ENCODE assay signal across 25 cellular contexts in genomic region chr6:4997862-4998261, GRCh38. TPM values are rescaled to one million over a fixed set of nuclear protein-coding genes. Genes with fewer than 3 reads are reported as not detected.
DNase-seq lines count a peak whose midpoint lies in the region; ATAC-seq, FAIRE-seq and TF ChIP-seq lines count a peak whose summit lies in the region.
"Had no signal": no experiment of that assay in that cellular context is flagged by ENCODE, and none has a peak within 500 bp of the region (broad histone marks: within the 10 kb centered on the region; RNA-seq: fewer than 3 reads in every experiment).

No MANE protein-coding gene starts in this region.

- CTCF ChIA-PET in HepG2 (lab: Yijun Ruan, JAX; ENCODE audit: low intra/inter-chr PET ratio, low total read pairs), result no interaction called here

- H3K27ac ChIP-seq in HepG2 (ENCODE audit: extremely low read length, insufficient read depth, low read length) (no peak overlapping the region), right lobe of liver (no peak overlapping the region), endodermal cell (ENCODE audit: low read depth, low read length) (no peak overlapping the region)
- H3K27ac ChIP-seq: 22Rv1, BLaER1, C4-2B had no signal

- DNase-seq in HepG2 (ENCODE audit: low spot score) (no peak), right lobe of liver (no peak), endodermal cell (no peak), neural crest cell (ENCODE audit: low read depth, low spot score) (no peak), RKO (ENCODE audit: low spot score) (no peak)
- DNase-seq: Caco-2; CD4-positive, CD25-positive, alpha-beta regulatory T cell; CD8-positive, alpha-beta T cell; DMS 273 treated with DMSO at 0.1 percent for 48 hours; DMS79; EL; GDM1; GOT3; H7 had no signal

- H3K27me3 Mint-ChIP-seq in endodermal cell (ENCODE audit: insufficient read depth), result no peaks in the 10 kb centered on the region
- no peaks in the 10 kb centered on the region for H3K27me3 Mint-ChIP-seq in neural crest cell (ENCODE audit: low read depth)
- H3K27me3 Mint-ChIP-seq: B cell; CD4-positive, CD25-positive, alpha-beta regulatory T cell had no signal

- H3K4me1 ChIP-seq in HepG2 (ENCODE audit: insufficient read depth, low read length) (peaks cover 22% of the 10 kb centered on the region), right lobe of liver (no peaks in the 10 kb centered on the region), endodermal cell (ENCODE audit: control insufficient read depth, insufficient read depth, low read length) (no peaks in the 10 kb centered on the region)
- H3K4me1 ChIP-seq: Caco-2 had no signal

- H3K36me3 Mint-ChIP-seq in endodermal cell (ENCODE audit: low read depth) (peaks cover 20% of the 10 kb centered on the region), neural crest cell (ENCODE audit: low read depth) (peaks cover 5% of the 10 kb centered on the region)

- H3K9ac ChIP-seq in HepG2 (ENCODE audit: insufficient read depth, low read depth, low read length) (no peak overlapping the region), endodermal cell (ENCODE audit: extremely low read depth, low read length, poor library complexity, severe bottlenecking) (no peak overlapping the region)
- H3K9ac ChIP-seq: BLaER1 had no signal

- no peak for FAIRE-seq in HepG2 (lab: Jason Lieb, UNC)
- FAIRE-seq: A204.1, D721Med, GM12878, GM18507 had no signal

- H3K4me1 Mint-ChIP-seq in endodermal cell (no peaks in the 10 kb centered on the region), neural crest cell (no peaks in the 10 kb centered on the region)
- H3K4me1 Mint-ChIP-seq: B cell had no signal

- 77% methylated on average over 6 of the region's 6 CpGs for WGBS in HepG2 (ENCODE audit: low lambda C conversion rate)
- WGBS in right lobe of liver (ENCODE audit: insufficient coverage, low coverage, low lambda C conversion rate, missing lambda C conversion rate), result 71% methylated on average over 4 of the region's 6 CpGs
- 87 to 88% methylated on average over 6 of the region's 6 CpGs for WGBS in endodermal cell (ENCODE audit: insufficient coverage in 1 of 2, insufficient read length in 1 of 2), 2 experiments

- H3K27me3 ChIP-seq in HepG2 (ENCODE audit: control insufficient read depth in 1 of 2, insufficient read depth in 2 of 2, low read length in 2 of 2), result no peaks in the 10 kb centered on the region
- H3K27me3 ChIP-seq in right lobe of liver, result no peaks in the 10 kb centered on the region
- H3K27me3 ChIP-seq in endodermal cell (ENCODE audit: control insufficient read depth, insufficient read depth, low read length, poor library complexity, severe bottlenecking), result no peaks in the 10 kb centered on the region
- H3K27me3 ChIP-seq: BLaER1 had no signal

- H3K36me3 ChIP-seq in HepG2 (replicated peaks in 1 of 2; ENCODE audit: control insufficient read depth in 1 of 2, insufficient read depth in 2 of 2, low read length in 2 of 2), result peaks cover 18 to 67% of the 10 kb centered on the region in 2 experiments
- peaks cover 0 to 30% (median 4%) of the 10 kb centered on the region in 4 donors for H3K36me3 ChIP-seq in right lobe of liver
- peaks cover 21% of the 10 kb centered on the region for H3K36me3 ChIP-seq in endodermal cell (ENCODE audit: control insufficient read depth, insufficient read depth, low read length)

- no peak overlapping the region for H2AFZ ChIP-seq in HepG2 (ENCODE audit: low read length)

- BruUV-seq in HepG2 (replicated peaks; lab: Mats Ljungman, UMichigan), result no TSS peak

- POLR2A ChIA-PET in HepG2 (lab: Yijun Ruan, JAX), result no interaction called here

- no peak overlapping the region for H3K4me2 ChIP-seq in HepG2 (ENCODE audit: low read depth, low read length)
- H3K4me2 ChIP-seq: BLaER1 had no signal

- no peak for TF ChIP-seq CTCF in HepG2 (CRISPR knock-in tag; IDR thresholded peaks at IDR 0.05)
- TF ChIP-seq CTCF in right lobe of liver (IDR thresholded peaks at IDR 0.05), result no peak
- TF ChIP-seq CTCF in endodermal cell (conservative IDR thresholded peaks at IDR 0.05), result peak; percentile 40
- TF ChIP-seq CTCF in neural crest cell (conservative IDR thresholded peaks at IDR 0.05), result no peak

- H3K79me2 ChIP-seq in HepG2 (ENCODE audit: insufficient read depth, low read length), result peaks cover 7% of the 10 kb centered on the region

- TF ChIP-seq POLR2A in HepG2 (IDR thresholded peaks at IDR 0.05; ENCODE audit: insufficient read depth in 1 of 2, low read depth in 2 of 2, low read length in 2 of 2) (no peak), right lobe of liver (IDR thresholded peaks at IDR 0.05) (no peak)

- no peaks in the 10 kb centered on the region for H3K9me3 ChIP-seq in HepG2 (ENCODE audit: low read length)
- no peaks in the 10 kb centered on the region for H3K9me3 ChIP-seq in right lobe of liver
- H3K9me3 ChIP-seq in endodermal cell (ENCODE audit: control insufficient read depth, low read length), result no peaks in the 10 kb centered on the region
- H3K9me3 ChIP-seq: BLaER1, Caco-2 had no signal

- no peaks in the 10 kb centered on the region for H4K20me1 ChIP-seq in HepG2 (ENCODE audit: insufficient read depth, low read length)
- H4K20me1 ChIP-seq: BLaER1 had no signal

- H3K9me3 Mint-ChIP-seq in endodermal cell, result no peaks in the 10 kb centered on the region
- no peaks in the 10 kb centered on the region for H3K9me3 Mint-ChIP-seq in neural crest cell
- H3K9me3 Mint-ChIP-seq: CD4-positive, CD25-positive, alpha-beta regulatory T cell; CD8-positive, alpha-beta T cell had no signal

- no peak for TF ChIP-seq RAD21 in HepG2 (CRISPR knock-in tag; IDR thresholded peaks at IDR 0.05)

- intact Hi-C loops in HepG2 (cut with micrococcal nuclease; ENCODE audit: unreplicated experiment) (no loop called here), right lobe of liver (cut with DNase I) (no loop called here)

- H3K27ac Mint-ChIP-seq in endodermal cell (no peak overlapping the region), neural crest cell (ENCODE audit: unreplicated experiment) (no peak overlapping the region)
- H3K27ac Mint-ChIP-seq: B cell; CD4-positive, CD25-positive, alpha-beta regulatory T cell; CD8-positive, alpha-beta T cell had no signal

- H3K4me3 Mint-ChIP-seq in endodermal cell, result no peak overlapping the region
- peak overlapping the region; percentile 28 for H3K4me3 Mint-ChIP-seq in neural crest cell
- H3K4me3 Mint-ChIP-seq: B cell; CD4-positive, CD25-positive, alpha-beta regulatory T cell; CD8-positive, alpha-beta T cell had no signal

- ATAC-seq in HepG2, result peak; percentile 52; the same call in 2 of the 3 replicates
- no peak for ATAC-seq in right lobe of liver
- ATAC-seq in HG03108 (IDR thresholded peaks at IDR 0.05; ENCODE audit: unreplicated experiment), result no peak
- no peak for ATAC-seq in HG03520 (IDR thresholded peaks at IDR 0.05; ENCODE audit: unreplicated experiment)
- ATAC-seq: CD8-positive, alpha-beta T cell; GM12878; HCT116 had no signal

- H3K4me3 ChIP-seq in HepG2 (replicated peaks in 1 of 3; ENCODE audit: insufficient read depth in 1 of 3, low read depth in 2 of 3, low read length in 3 of 3) (no peak overlapping the region), right lobe of liver (no peak overlapping the region), endodermal cell (ENCODE audit: low read length) (no peak overlapping the region)
- H3K4me3 ChIP-seq: BLaER1, GM12878 had no signal

- TF ChIP-seq EP300 in HepG2 (IDR thresholded peaks at IDR 0.05; ENCODE audit: low read depth in 2 of 2, low read length in 2 of 2), result no peak
- no peak for TF ChIP-seq EP300 in HepG2 (CRISPR knock-in tag; IDR thresholded peaks at IDR 0.05; ENCODE audit: borderline replicate concordance)

- in situ Hi-C loops in HepG2 (cut with HindIII; ENCODE audit: extremely low pct_ligation_motif_present, low pct_unique_long_range_greater_than_20kb), result no loop called here

TF ChIP-seq in HepG2, 621 proteins besides CTCF, POLR2A, EP300 and RAD21:
- TF ChIP-seq STAG1 (CRISPR knock-in tag; IDR thresholded peaks at IDR 0.05) (0 out of 2 replicates have a peak, but pooled peaks have one; percentile 19), ZSCAN25 (CRISPR knock-in tag; IDR thresholded peaks at IDR 0.05) (no peak), TBX2 (CRISPR knock-in tag; IDR thresholded peaks at IDR 0.05; ENCODE audit: borderline replicate concordance) (no peak), ATM (IDR thresholded peaks at IDR 0.05; ENCODE audit: borderline replicate concordance) (no peak)

RNA-seq across cellular contexts. Expression of gene RPP40, which starts 6.0 kb away (rescaled TPM):
- total RNA-seq in HepG2 (2016; rRNA removed; fragmentation: Illumina TruSeq; extraction: Trizol), result 41.2 and 64.0 TPM in 2 replicates
- 6.2 and 9.4 TPM in 2 replicates for total RNA-seq in HepG2 (2016; cell fraction: cytosol; rRNA removed; fragmentation: Illumina TruSeq; extraction: Trizol; ENCODE audit: low read depth)
- 44.8 and 65.5 TPM in 2 replicates for total RNA-seq in HepG2 (2016; cell fraction: insoluble cytoplasmic fraction; rRNA removed; fragmentation: Illumina TruSeq; extraction: Trizol)
- 13.3 and 13.7 TPM in 2 replicates for total RNA-seq in HepG2 (2016; cell fraction: membrane; rRNA removed; fragmentation: Illumina TruSeq; extraction: Trizol)
- 22.1 and 24.0 TPM in 2 replicates for total RNA-seq in HepG2 (2016; cell fraction: nucleus; rRNA removed; fragmentation: Illumina TruSeq; extraction: Trizol)
- polyA plus RNA-seq in HepG2 (2011; rRNA removed), result 18.0 and 19.4 TPM in 2 replicates
- polyA plus RNA-seq in HepG2 (2011; cell fraction: cytosol; rRNA removed), result 7.7 and 14.3 TPM in 2 replicates
- 6.5 and 6.6 TPM in 2 replicates for polyA plus RNA-seq in HepG2 (2011; cell fraction: nucleus; rRNA removed)
- polyA plus RNA-seq in HepG2 (2012), result 26.7 and 29.8 TPM in 2 replicates
- polyA plus RNA-seq in HepG2 (2016; cell fraction: cytosol; fragmentation: Illumina TruSeq; extraction: Trizol; ENCODE audit: low read depth), result 15.4 and 17.1 TPM in 2 replicates
- polyA plus RNA-seq in HepG2 (2016; cell fraction: insoluble cytoplasmic fraction; fragmentation: Illumina TruSeq; extraction: Trizol; ENCODE audit: low read depth), result 66.0 and 77.9 TPM in 2 replicates
- 17.5 and 18.0 TPM in 2 replicates for polyA plus RNA-seq in HepG2 (2016; cell fraction: membrane; fragmentation: Illumina TruSeq; extraction: Trizol; ENCODE audit: low read depth)
- 29.6 and 31.9 TPM in 2 replicates for polyA plus RNA-seq in HepG2 (2016; cell fraction: nucleus; fragmentation: Illumina TruSeq; extraction: Trizol; ENCODE audit: insufficient read depth, low read depth)
- polyA minus RNA-seq in HepG2 (2011; rRNA and poly(A)+ RNA removed; ENCODE audit: low replicate concordance), result 9.4 and 13.4 TPM in 2 replicates
- polyA minus RNA-seq in HepG2 (2011; cell fraction: cytosol; rRNA and poly(A)+ RNA removed), result 6.6 and 7.6 TPM in 2 replicates
- 24.3 and 26.1 TPM in 2 replicates for polyA minus RNA-seq in HepG2 (2011; cell fraction: nucleus; rRNA and poly(A)+ RNA removed)
- total RNA-seq in right lobe of liver, result 10 to 100 TPM in 1 of 6 experiments, 1 to 10 TPM in 5; 2.8 to 15.5 (median 5.5) TPM
- total RNA-seq in endodermal cell, result 1 to 10 TPM; 8.4 to 9.0 TPM
- 17.7 TPM for polyA plus RNA-seq in endodermal cell (2013, experiment 1 of 2)
- 15.2 TPM for polyA plus RNA-seq in endodermal cell (2013, experiment 2 of 2)
- total RNA-seq in neural crest cell, result 9.3 and 9.7 TPM in 2 replicates
